ENCODE assay signal across 9 cellular contexts in the genomic region with DNA sequence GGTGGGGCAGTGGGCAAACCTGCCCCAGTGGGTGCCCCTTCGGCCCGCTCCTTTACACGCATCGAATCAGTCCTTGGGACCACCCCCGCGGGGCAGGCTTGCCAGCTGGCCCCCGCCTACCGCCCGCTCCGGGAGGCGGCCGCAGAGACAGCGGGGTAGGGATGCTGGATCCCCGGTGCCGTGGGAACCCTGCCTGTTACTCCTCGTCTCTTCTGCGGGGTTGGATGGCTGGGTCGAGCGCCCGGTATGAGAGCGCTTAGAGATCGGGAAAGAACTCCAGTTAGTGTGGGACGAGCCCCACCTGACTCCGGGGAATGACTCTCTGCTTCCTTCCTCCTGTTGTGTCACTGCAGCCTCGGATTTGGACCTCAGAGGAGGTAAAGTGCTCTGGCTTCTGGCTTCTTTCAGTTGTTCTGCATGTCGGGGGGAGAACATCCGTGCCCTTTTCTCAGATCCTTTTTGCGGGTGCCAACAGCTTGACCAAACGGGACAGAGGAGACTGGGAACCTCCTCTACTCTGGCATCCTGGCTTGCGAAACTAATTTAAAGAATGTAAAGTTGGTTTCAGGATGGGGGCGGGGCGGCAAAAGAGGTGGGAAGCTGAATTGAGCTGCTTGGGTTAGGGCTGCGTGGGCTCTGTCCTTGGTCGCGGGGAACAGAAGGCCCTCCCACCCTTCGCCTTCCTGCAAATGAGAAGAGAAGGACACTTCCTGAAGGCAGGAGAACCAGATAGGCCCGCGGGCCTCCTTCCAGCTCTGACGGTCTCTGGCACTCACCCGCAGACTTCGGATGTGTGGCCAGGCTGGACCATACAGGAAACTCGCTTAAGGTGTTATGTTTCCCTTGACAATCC. TPM values are rescaled to one million over a fixed set of nuclear protein-coding genes. Genes with fewer than 3 reads are reported as not detected.
A peak's percentile ranks its signal among the peaks of the same experiment; 100 is the strongest.
DNase-seq lines count a peak whose midpoint lies in the region; ATAC-seq and TF ChIP-seq lines count a peak whose summit lies in the region.
"Had no signal": no experiment of that assay in that cellular context is flagged by ENCODE, and none has a peak within 500 bp of the region (broad histone marks: within the 10 kb centered on the region; RNA-seq: fewer than 3 reads in every experiment).

No MANE protein-coding gene starts in this region.

- H3K4me1 Mint-ChIP-seq in stimulated activated effector memory CD8-positive, alpha-beta T cell treated with anti-CD3 and anti-CD28 coated beads, Interleukin-12 subunit alpha, Interleukin-12 subunit beta, amount 100 ng/mL, for 72 hours: peaks cover 28% of the 10 kb centered on the region

- no peak overlapping the region for H3K27ac Mint-ChIP-seq in stimulated activated effector memory CD8-positive, alpha-beta T cell treated with anti-CD3 and anti-CD28 coated beads, Interleukin-12 subunit alpha, Interleukin-12 subunit beta, amount 100 ng/mL, for 72 hours

- H3K36me3 ChIP-seq in BJ (ENCODE audit: control insufficient read depth, insufficient read depth, low read length) (peaks cover 16% of the 10 kb centered on the region), OCI-LY7 (ENCODE audit: insufficient read depth, low read length) (no peaks in the 10 kb centered on the region)

- no peaks in the 10 kb centered on the region for H3K9me3 ChIP-seq in OCI-LY7 (ENCODE audit: low read length)

- H3K4me3 ChIP-seq in BJ (ENCODE audit: low read depth, low read length) (peak overlapping the region; percentile 56), OCI-LY7 (ENCODE audit: low read depth, low read length, poor library complexity, severe bottlenecking) (no peak overlapping the region)

- no peaks in the 10 kb centered on the region for H3K9me3 Mint-ChIP-seq in stimulated activated effector memory CD8-positive, alpha-beta T cell treated with anti-CD3 and anti-CD28 coated beads, Interleukin-12 subunit alpha, Interleukin-12 subunit beta, amount 100 ng/mL, for 72 hours

- H4K20me1 ChIP-seq in OCI-LY7 (ENCODE audit: insufficient read depth, low read length): no peaks in the 10 kb centered on the region

- H3K27ac ChIP-seq in cingulate gyrus (ENCODE audit: low read depth, low read length) (peak overlapping the region; percentile 31), OCI-LY7 (ENCODE audit: low read depth, low read length, poor library complexity, severe bottlenecking) (no peak overlapping the region)

- intact Hi-C loops in OCI-LY7 (cut with micrococcal nuclease; ENCODE audit: unreplicated experiment): no loop called here

- DNase-seq in BJ (ENCODE audit: low read depth): peak; percentile 68
- peak; percentile 54 for DNase-seq in MV-4-11 (lab: John Stamatoyannopoulos, UW)
- DNase-seq in kidney tubule cell (ENCODE audit: low spot score): peak; percentile 64
- no peak for DNase-seq in stimulated activated effector memory CD8-positive, alpha-beta T cell treated with anti-CD3 and anti-CD28 coated beads, Interleukin-12 subunit alpha, Interleukin-12 subunit beta, amount 100 ng/mL, for 72 hours (ENCODE audit: low spot score in 2 of 2)
- DNase-seq in OCI-LY7 (ENCODE audit: low spot score): no peak

- no peak for ATAC-seq in stimulated activated effector memory CD8-positive, alpha-beta T cell treated with anti-CD3 and anti-CD28 coated beads, Interleukin-12 subunit alpha, Interleukin-12 subunit beta, amount 100 ng/mL, for 72 hours
- ATAC-seq in HG02610 (IDR thresholded peaks at IDR 0.05; ENCODE audit: unreplicated experiment) (no peak), GM21423 (IDR thresholded peaks at IDR 0.05; ENCODE audit: unreplicated experiment) (no peak)
- ATAC-seq: HCT116 had no signal

- no peak overlapping the region for H3K4me2 ChIP-seq in OCI-LY7 (ENCODE audit: low read length)

- no peak overlapping the region for H2AFZ ChIP-seq in OCI-LY7 (ENCODE audit: low read length)

- no peaks in the 10 kb centered on the region for H3K4me1 ChIP-seq in OCI-LY7 (ENCODE audit: insufficient read depth, low read length, poor library complexity, severe bottlenecking)

- TF ChIP-seq CTCF in BJ (IDR thresholded peaks at IDR 0.05; ENCODE audit: insufficient read depth, low read depth, low read length): no peak
- TF ChIP-seq CTCF in OCI-LY7 (conservative IDR thresholded peaks at IDR 0.05; ENCODE audit: low read length): no peak

- H3K79me2 ChIP-seq in OCI-LY7 (ENCODE audit: insufficient read depth, low read depth, low read length): no peaks in the 10 kb centered on the region

- BruUV-seq in OCI-LY7 (replicated peaks; lab: Mats Ljungman, UMichigan): no TSS peak

- H3K27me3 ChIP-seq in BJ (ENCODE audit: control insufficient read depth, insufficient read depth, low read length): no peaks in the 10 kb centered on the region

- no peaks in the 10 kb centered on the region for H3K9me2 ChIP-seq in OCI-LY7 (ENCODE audit: insufficient read depth, low read length)

- CTCF ChIA-PET in BJ (lab: Yijun Ruan, JAX): interaction anchor here (0.6 to 5.4 kb wide), 7 partner anchors 9 to 235 kb away, joined by 3 to 32 read pairs (median 4); no protein-coding TSS in a partner anchor
- CTCF ChIA-PET in OCI-LY7 (lab: Charles Lee; ENCODE audit: unreplicated experiment): no interaction called here

- peaks cover 5% of the 10 kb centered on the region for H3K36me3 Mint-ChIP-seq in stimulated activated effector memory CD8-positive, alpha-beta T cell treated with anti-CD3 and anti-CD28 coated beads, Interleukin-12 subunit alpha, Interleukin-12 subunit beta, amount 100 ng/mL, for 72 hours

- peak overlapping the region; percentile 62 for H3K4me3 Mint-ChIP-seq in stimulated activated effector memory CD8-positive, alpha-beta T cell treated with anti-CD3 and anti-CD28 coated beads, Interleukin-12 subunit alpha, Interleukin-12 subunit beta, amount 100 ng/mL, for 72 hours

- POLR2A ChIA-PET in BJ (lab: Charles Lee): interaction anchor here (0.5 kb wide), 1 partner anchor 69 kb away, joined by 3 read pairs; no protein-coding TSS in a partner anchor
- POLR2A ChIA-PET in OCI-LY7 (lab: Charles Lee): no interaction called here

RNA-seq across cellular contexts. Expression of a gene that starts 0.9 kb away (rescaled TPM):
- 253 and 302 TPM in 2 replicates for polyA plus RNA-seq in BJ (2011; rRNA removed)
- polyA minus RNA-seq in BJ (2011; rRNA and poly(A)+ RNA removed): 109 and 185 TPM in 2 replicates
- not detected in 2 replicates for total RNA-seq in OCI-LY7 (2014; rRNA removed; shearing (Covaris generic))
- not detected in 2 replicates for total RNA-seq in OCI-LY7 (2022)

RNA-seq across cellular contexts. Expression of a gene that starts 26.9 kb away (rescaled TPM):
- polyA plus RNA-seq in BJ (2011; rRNA removed): not detected in 2 replicates
- not detected in 2 replicates for polyA minus RNA-seq in BJ (2011; rRNA and poly(A)+ RNA removed)
- not detected in 2 replicates for total RNA-seq in OCI-LY7 (2014; rRNA removed; shearing (Covaris generic))
- total RNA-seq in OCI-LY7 (2022): not detected in 2 replicates

RNA-seq across cellular contexts. Expression of a gene that starts 29.2 kb away (rescaled TPM):
- polyA plus RNA-seq in BJ (2011; rRNA removed): 0.11 TPM in 1 of 2 replicates, not detected in the other
- not detected in 2 replicates for polyA minus RNA-seq in BJ (2011; rRNA and poly(A)+ RNA removed)
- total RNA-seq in OCI-LY7 (2014; rRNA removed; shearing (Covaris generic)): not detected in 2 replicates
- total RNA-seq in OCI-LY7 (2022): not detected in 2 replicates

Comparison
In these comparisons a context has a peak if more than half of its experiments do, and no peak if none do; other contexts are left out.
1. DNase-seq: peak in BJ (single experiment), MV-4-11 (single experiment) and kidney tubule cell (single experiment); none in stimulated activated effector memory CD8-positive, alpha-beta T cell treated with anti-CD3 and anti-CD28 coated beads, Interleukin-12 subunit alpha, Interleukin-12 subunit beta, amount 100 ng/mL, for 72 hours (0 of 2) and OCI-LY7 (single experiment).